ENCODE assay signal across 13 cellular contexts in genomic region chr6:38554700-38555413, GRCh38.
DNase-seq lines count a peak whose midpoint lies in the region; ATAC-seq and TF ChIP-seq lines count a peak whose summit lies in the region.
"Had no signal": no experiment of that assay in that cellular context is flagged by ENCODE, and none has a peak within 500 bp of the region (broad histone marks: within the 10 kb centered on the region; RNA-seq: fewer than 3 reads in every experiment).

No MANE protein-coding gene starts in this region.

- TF ChIP-seq CTCF in RWPE1 (conservative IDR thresholded peaks at IDR 0.05; ENCODE audit: low read depth) = no peak

- DNase-seq in DMS53 (lab: John Stamatoyannopoulos, UW) (peak; percentile 8), DMS53 treated with DMSO at 0.1 percent for 48 hours (lab: John Stamatoyannopoulos, UW; ENCODE audit: unreplicated experiment) (no peak), RWPE1 (ENCODE audit: low spot score) (peak; percentile 23), fibroblast of peridontal ligament (ENCODE audit: extremely low read depth) (peak; percentile 63), HuH-7 (ENCODE audit: low spot score) (no peak)
- DNase-seq in activated T-helper 1 cell treated with anti-CD3 and anti-CD28 coated beads, Interleukin-12 subunit alpha, Interleukin-12 subunit beta, Interleukin-2, Interleukin-4 antibody, amounts not matched to agents 30 ng/mL and 10 ng/mL and 1 ng/mL, durations not matched to agents 14 hours and 24 hours and 36 hours (ENCODE audit: low spot score) = no peak
- DNase-seq: activated CD4-positive, alpha-beta T cell treated with anti-CD3 and anti-CD28 coated beads for 48 hours; activated naive CD4-positive, alpha-beta T cell treated with anti-CD3 and anti-CD28 coated beads, Interleukin-2, amount 10 ng/mL, durations not matched to agents 7 days and 5 days; GDM1 had no signal

- H3K9me3 Mint-ChIP-seq in activated T-helper 1 cell treated with anti-CD3 and anti-CD28 coated beads, Interleukin-12 subunit alpha, Interleukin-12 subunit beta, Interleukin-2, Interleukin-4 antibody, amounts not matched to agents 30 ng/mL and 10 ng/mL and 1 ng/mL, durations not matched to agents 14 hours and 24 hours and 36 hours = no peaks in the 10 kb centered on the region
- H3K9me3 Mint-ChIP-seq: activated naive CD4-positive, alpha-beta T cell treated with anti-CD3 and anti-CD28 coated beads, Interleukin-2, amount 10 ng/mL, durations not matched to agents 7 days and 5 days had no signal

- intact Hi-C loops in activated T-helper 1 cell treated with anti-CD3 and anti-CD28 coated beads, Interleukin-12 subunit alpha, Interleukin-12 subunit beta, Interleukin-2, Interleukin-4 antibody, amounts not matched to agents 30 ng/mL and 10 ng/mL and 1 ng/mL, durations not matched to agents 14 hours and 24 hours and 36 hours (cut with micrococcal nuclease) = no loop called here

- peaks cover 1% of the 10 kb centered on the region for H3K36me3 Mint-ChIP-seq in activated T-helper 1 cell treated with anti-CD3 and anti-CD28 coated beads, Interleukin-12 subunit alpha, Interleukin-12 subunit beta, Interleukin-2, Interleukin-4 antibody, amounts not matched to agents 30 ng/mL and 10 ng/mL and 1 ng/mL, durations not matched to agents 14 hours and 24 hours and 36 hours (ENCODE audit: low read depth)
- H3K36me3 Mint-ChIP-seq: activated naive CD4-positive, alpha-beta T cell treated with anti-CD3 and anti-CD28 coated beads, Interleukin-2, amount 10 ng/mL, durations not matched to agents 7 days and 5 days had no signal

- CTCF ChIA-PET in RWPE1 (lab: Yijun Ruan, JAX) = interaction anchor here (0.6 kb wide), 2 partner anchors 14 to 99 kb away, joined by 3 to 4 read pairs; no protein-coding TSS in a partner anchor

- H3K9ac ChIP-seq in skeletal muscle satellite cell (ENCODE audit: low read depth, low read length) = no peak overlapping the region

- H3K27me3 Mint-ChIP-seq in activated T-helper 1 cell treated with anti-CD3 and anti-CD28 coated beads, Interleukin-12 subunit alpha, Interleukin-12 subunit beta, Interleukin-2, Interleukin-4 antibody, amounts not matched to agents 30 ng/mL and 10 ng/mL and 1 ng/mL, durations not matched to agents 14 hours and 24 hours and 36 hours (ENCODE audit: insufficient read depth) = no peaks in the 10 kb centered on the region
- H3K27me3 Mint-ChIP-seq: activated naive CD4-positive, alpha-beta T cell treated with anti-CD3 and anti-CD28 coated beads, Interleukin-2, amount 10 ng/mL, durations not matched to agents 7 days and 5 days had no signal

- no peak for ATAC-seq in HG03097 (IDR thresholded peaks at IDR 0.05; ENCODE audit: low FRiP score, unreplicated experiment)

- H3K4me3 Mint-ChIP-seq in activated T-helper 1 cell treated with anti-CD3 and anti-CD28 coated beads, Interleukin-12 subunit alpha, Interleukin-12 subunit beta, Interleukin-2, Interleukin-4 antibody, amounts not matched to agents 30 ng/mL and 10 ng/mL and 1 ng/mL, durations not matched to agents 14 hours and 24 hours and 36 hours = no peak overlapping the region
- H3K4me3 Mint-ChIP-seq: activated naive CD4-positive, alpha-beta T cell treated with anti-CD3 and anti-CD28 coated beads, Interleukin-2, amount 10 ng/mL, durations not matched to agents 7 days and 5 days had no signal

- H3K9me3 ChIP-seq in skeletal muscle satellite cell (replicated peaks; ENCODE audit: low read length) = no peaks in the 10 kb centered on the region

- no peak overlapping the region for H3K27ac ChIP-seq in RWPE1
- H3K27ac ChIP-seq: 22Rv1, skin epidermis had no signal

- H3K27ac Mint-ChIP-seq in activated T-helper 1 cell treated with anti-CD3 and anti-CD28 coated beads, Interleukin-12 subunit alpha, Interleukin-12 subunit beta, Interleukin-2, Interleukin-4 antibody, amounts not matched to agents 30 ng/mL and 10 ng/mL and 1 ng/mL, durations not matched to agents 14 hours and 24 hours and 36 hours = no peak overlapping the region
- H3K27ac Mint-ChIP-seq: activated naive CD4-positive, alpha-beta T cell treated with anti-CD3 and anti-CD28 coated beads, Interleukin-2, amount 10 ng/mL, durations not matched to agents 7 days and 5 days had no signal

- H3K4me1 ChIP-seq in skeletal muscle satellite cell (ENCODE audit: control insufficient read depth, insufficient read depth, low read length) = peaks cover 11% of the 10 kb centered on the region

- no peaks in the 10 kb centered on the region for H3K4me1 Mint-ChIP-seq in activated T-helper 1 cell treated with anti-CD3 and anti-CD28 coated beads, Interleukin-12 subunit alpha, Interleukin-12 subunit beta, Interleukin-2, Interleukin-4 antibody, amounts not matched to agents 30 ng/mL and 10 ng/mL and 1 ng/mL, durations not matched to agents 14 hours and 24 hours and 36 hours (ENCODE audit: low read depth)
- H3K4me1 Mint-ChIP-seq: activated naive CD4-positive, alpha-beta T cell treated with anti-CD3 and anti-CD28 coated beads, Interleukin-2, amount 10 ng/mL, durations not matched to agents 7 days and 5 days had no signal

- no peaks in the 10 kb centered on the region for H3K27me3 ChIP-seq in skeletal muscle satellite cell (ENCODE audit: control insufficient read depth, insufficient read depth, low read length)

- POLR2A ChIA-PET in RWPE1 (lab: Yijun Ruan, JAX; ENCODE audit: low non-redundant PET) = no interaction called here

- H3K36me3 ChIP-seq in skeletal muscle satellite cell (ENCODE audit: insufficient read depth, low read length) = no peaks in the 10 kb centered on the region

- H3K4me2 ChIP-seq in skeletal muscle satellite cell (ENCODE audit: low read length) = peak overlapping the region; percentile 12

- no peak overlapping the region for H3K4me3 ChIP-seq in skeletal muscle satellite cell (ENCODE audit: low read length)
- H3K4me3 ChIP-seq: skin epidermis had no signal

Comparison
In these comparisons a context has a peak if more than half of its experiments do, and no peak if none do; other contexts are left out.
1. DNase-seq: peak in DMS53 (single experiment), RWPE1 (single experiment) and fibroblast of peridontal ligament (single experiment); none in DMS53 treated with DMSO at 0.1 percent for 48 hours (single experiment), HuH-7 (single experiment) and activated T-helper 1 cell treated with anti-CD3 and anti-CD28 coated beads, Interleukin-12 subunit alpha, Interleukin-12 subunit beta, Interleukin-2, Interleukin-4 antibody, amounts not matched to agents 30 ng/mL and 10 ng/mL and 1 ng/mL, durations not matched to agents 14 hours and 24 hours and 36 hours (single experiment).